Comparison of ENCODE assay signal across 9 cellular contexts in genomic region chr1:109282497-109282951, GRCh38. TPM values are rescaled to one million over a fixed set of nuclear protein-coding genes. Genes with fewer than 3 reads are reported as not detected.
DNase-seq lines count a peak whose midpoint lies in the region; ATAC-seq and TF ChIP-seq lines count a peak whose summit lies in the region.
"Had no signal": no experiment of that assay in that cellular context is flagged by ENCODE, and none has a peak within 500 bp of the region (broad histone marks: within the 10 kb centered on the region; RNA-seq: fewer than 3 reads in every experiment).

No MANE protein-coding gene starts in this region.

- TF ChIP-seq CTCF in HEK293 (tag by site-specific recombination; IDR thresholded peaks at IDR 0.05) (peak; percentile 78), WI38 (IDR thresholded peaks at IDR 0.05; ENCODE audit: low read depth, low read length) (no peak), spleen (IDR thresholded peaks at IDR 0.05 in 8 of 11, conservative IDR thresholded peaks at IDR 0.05 in 3 of 11) (no peak)

- H3K9me3 ChIP-seq in HEK293 (ENCODE audit: control insufficient read depth, insufficient read depth, low read depth, low read length) (no peaks in the 10 kb centered on the region), iPS DF 6.9 (ENCODE audit: control insufficient read depth, insufficient read depth, low read length) (no peaks in the 10 kb centered on the region), spleen (no peaks in the 10 kb centered on the region)

- intact Hi-C loops in spleen (cut with DNase I; ENCODE audit: low total_unique reads), result no loop called here

- H3K27ac ChIP-seq in HEK293 (ENCODE audit: extremely low read depth, low read depth, low read length) (no peak overlapping the region; the same call in 1 of the 2 replicates), iPS DF 6.9 (ENCODE audit: low read length) (no peak overlapping the region), spleen (peak overlapping the region; percentile 72 to 95 (median 89))

- DNase-seq in iPS DF 6.9 (ENCODE audit: low read depth, low spot score), result no peak
- no peak for DNase-seq in spleen
- DNase-seq in activated gamma-delta T cell treated with Interleukin-2 at 50 U/mL for 16 hours, result no peak
- no peak for DNase-seq in NCI-H2227 treated with DMSO at 0.1 percent for 48 hours (lab: John Stamatoyannopoulos, UW)

- no peak for ATAC-seq in GM19463 (IDR thresholded peaks at IDR 0.05; ENCODE audit: unreplicated experiment)

- H3K4me1 ChIP-seq in HEK293 (ENCODE audit: control insufficient read depth, insufficient read depth, low read length) (peaks cover 3% of the 10 kb centered on the region), iPS DF 6.9 (ENCODE audit: control insufficient read depth, insufficient read depth, low read length) (peaks cover 5% of the 10 kb centered on the region; the same call in 1 of the 2 replicates), spleen (peaks cover 0 to 42% (median 27%) of the 10 kb centered on the region in 6 donors)

- peak overlapping the region; percentile 75 for H3K4me3 ChIP-seq in HEK293 (ENCODE audit: low read depth, low read length)
- H3K4me3 ChIP-seq in WI38 (ENCODE audit: low read depth, low read length), result peak overlapping the region; percentile 87
- peak overlapping the region; percentile 94; the same call in 1 of the 2 replicates for H3K4me3 ChIP-seq in iPS DF 6.9 (ENCODE audit: low read length)
- H3K4me3 ChIP-seq in spleen, result peak overlapping the region; percentile 59 to 91 (median 69)

- CTCF ChIA-PET in HEK293 (lab: Yijun Ruan, JAX), result interaction anchor here (0.7 to 2.3 kb wide), 11 partner anchors 20 to 327 kb away, joined by 3 to 17 read pairs (median 4); partner anchors contain the start of gene SORT1

- no CpG with 5 or more reads among the region's 10 CpGs for WGBS in iPS DF 6.9 (ENCODE audit: insufficient coverage, insufficient read length)
- 11 to 28% (median 24%) methylated on average over 9 to 10 of the region's 10 CpGs for WGBS in spleen, 5 donors

- no peaks in the 10 kb centered on the region for H3K27me3 ChIP-seq in iPS DF 6.9 (ENCODE audit: control insufficient read depth, insufficient read depth, low read length)
- H3K27me3 ChIP-seq in spleen (replicated peaks in 1 of 7), result no peaks in the 10 kb centered on the region

- H3K36me3 ChIP-seq in HEK293 (ENCODE audit: control insufficient read depth in 2 of 2, insufficient read depth in 1 of 2, low read length in 2 of 2) (peaks cover 8 to 40% of the 10 kb centered on the region in 2 experiments), iPS DF 6.9 (ENCODE audit: control insufficient read depth, insufficient read depth, low read length) (peaks cover 7% of the 10 kb centered on the region; the same call in 1 of the 2 replicates), spleen (peaks cover 0 to 10% (median 0%) of the 10 kb centered on the region in 6 donors)

- POLR2A ChIA-PET in HEK293 (lab: Yijun Ruan, JAX), result interaction anchor here (0.6 to 1.9 kb wide), 19 partner anchors 10 to 248 kb away, joined by 3 to 15 read pairs (median 3); partner anchors contain the start of genes CELSR2, SARS1 and SORT1

- TF ChIP-seq POLR2A in spleen (IDR thresholded peaks at IDR 0.05), result no peak

TF ChIP-seq in HEK293, 187 proteins besides CTCF, POLR2A, EP300 and RAD21:
- TF ChIP-seq TRIM28 (IDR thresholded peaks at IDR 0.05; ENCODE audit: borderline replicate concordance, low read length) (0 out of 2 replicates have a peak, but pooled peaks have one; percentile 3), ZNF394 (tag by site-specific recombination; IDR thresholded peaks at IDR 0.05; ENCODE audit: borderline replicate concordance) (peak; percentile 91; the same call in 1 of the 2 replicates), ZNF366 (tag by site-specific recombination; conservative IDR thresholded peaks at IDR 0.05) (peak; percentile 62), SALL2 (tag by site-specific recombination; IDR thresholded peaks at IDR 0.05; ENCODE audit: borderline replicate concordance) (no peak), ZNF341 (tag by site-specific recombination; IDR thresholded peaks at IDR 0.05; ENCODE audit: low read depth) (no peak), PRDM4 (tag by site-specific recombination; IDR thresholded peaks at IDR 0.05) (0 out of 2 replicates have a peak, but pooled peaks have one; percentile 14), ZBTB44 (tag by site-specific recombination; IDR thresholded peaks at IDR 0.05) (no peak)
- TF ChIP-seq, protein P1, sequence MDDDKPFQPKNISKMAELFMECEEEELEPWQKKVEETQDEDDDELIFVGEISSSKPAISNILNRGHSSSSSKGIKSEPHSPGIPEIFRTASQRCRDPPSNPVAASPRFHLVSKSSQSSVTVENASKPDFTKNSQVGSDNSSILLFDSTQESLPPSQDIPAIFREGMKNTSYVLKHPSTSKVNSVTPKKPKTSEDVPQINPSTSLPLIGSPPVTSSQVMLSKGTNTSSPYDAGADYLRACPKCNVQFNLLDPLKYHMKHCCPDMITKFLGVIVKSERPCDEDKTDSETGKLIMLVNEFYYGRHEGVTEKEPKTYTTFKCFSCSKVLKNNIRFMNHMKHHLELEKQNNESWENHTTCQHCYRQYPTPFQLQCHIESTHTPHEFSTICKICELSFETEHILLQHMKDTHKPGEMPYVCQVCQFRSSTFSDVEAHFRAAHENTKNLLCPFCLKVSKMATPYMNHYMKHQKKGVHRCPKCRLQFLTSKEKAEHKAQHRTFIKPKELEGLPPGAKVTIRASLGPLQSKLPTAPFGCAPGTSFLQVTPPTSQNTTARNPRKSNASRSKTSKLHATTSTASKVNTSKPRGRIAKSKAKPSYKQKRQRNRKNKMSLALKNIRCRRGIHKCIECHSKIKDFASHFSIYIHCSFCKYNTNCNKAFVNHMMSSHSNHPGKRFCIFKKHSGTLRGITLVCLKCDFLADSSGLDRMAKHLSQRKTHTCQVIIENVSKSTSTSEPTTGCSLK (tag by site-specific recombination; IDR thresholded peaks at IDR 0.05), result no peak
TF ChIP-seq in HEK293: peak in this region for 4.

RNA-seq across cellular contexts. Expression of gene PSRC1, which starts 0.4 kb away (rescaled TPM):
- total RNA-seq in spleen, result 1 to 10 TPM; 2.0 to 9.3 (median 3.1) TPM
- polyA plus RNA-seq in spleen, result 1 to 10 TPM; 3.5 to 3.9 (median 3.5) TPM

RNA-seq across cellular contexts. Expression of gene MYBPHL, which starts 24.3 kb away (rescaled TPM):
- not detected for total RNA-seq in spleen
- not detected for polyA plus RNA-seq in spleen
- total RNA-seq: NCI-H460, omental fat pad had no signal

RNA-seq across cellular contexts. Expression of gene CELSR2, which starts 33.2 kb away (rescaled TPM):
- 1 to 10 TPM in 5 of 7 donors, under 1 TPM in 2; 0.79 to 2.9 (median 1.4) TPM for total RNA-seq in spleen
- under 1 TPM; 0.20 to 0.54 (median 0.46) TPM for polyA plus RNA-seq in spleen

Comparison
In these comparisons a context has a peak if more than half of its experiments do, and no peak if none do; other contexts are left out.
1. H3K27ac ChIP-seq: peak in spleen (8 of 8); none in HEK293 (single experiment) and iPS DF 6.9 (single experiment).
2. Peak in every context shown above with its lines, with median percentiles within 50 percentile points of each other: H3K4me3 ChIP-seq.